8 cellular contexts compared by ENCODE assay signal in the genomic region with DNA sequence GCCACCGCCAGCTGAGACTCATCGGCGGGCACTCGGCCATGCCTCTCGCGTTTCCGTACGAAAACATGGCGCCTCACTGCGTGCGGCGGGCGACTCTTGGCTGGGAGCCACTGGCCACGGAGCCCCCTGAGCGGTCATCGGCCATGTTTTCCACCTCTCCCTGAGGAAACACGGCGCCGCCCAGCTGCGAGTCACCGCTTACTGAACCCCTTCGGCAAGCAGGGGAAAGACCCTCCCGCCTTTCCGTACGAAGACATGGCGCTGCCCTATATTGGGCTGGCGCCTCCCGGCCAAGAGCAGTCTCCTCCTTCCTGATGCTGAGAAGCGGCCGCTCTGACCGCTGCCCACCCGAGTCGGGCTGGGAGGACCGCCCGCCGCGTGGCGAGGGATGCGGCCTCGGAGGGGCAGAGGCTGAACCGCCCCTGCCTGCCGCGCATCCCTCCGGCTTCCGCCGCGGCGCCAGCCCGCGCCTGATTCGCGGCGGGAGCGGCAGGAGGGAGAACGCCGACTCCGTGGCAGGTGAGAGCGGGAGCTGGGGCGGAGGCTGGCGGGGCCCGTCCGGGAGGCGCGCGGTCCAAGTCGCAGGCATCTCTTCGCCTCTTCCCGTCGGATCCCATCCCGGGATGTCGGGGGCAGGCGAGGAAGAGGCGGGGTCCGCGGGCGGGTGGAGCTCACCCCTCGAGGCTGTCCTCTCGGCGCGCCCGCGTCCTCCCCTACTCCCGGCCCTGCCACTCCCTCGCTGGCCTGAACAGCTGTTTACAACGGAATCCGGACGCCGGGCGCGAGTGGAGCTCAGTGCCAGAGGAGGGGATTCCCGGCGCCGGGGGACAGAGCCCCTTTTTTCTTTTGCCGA.
DNase-seq lines count a peak whose midpoint lies in the region; ATAC-seq lines count a peak whose summit lies in the region.

A gene with protein sequence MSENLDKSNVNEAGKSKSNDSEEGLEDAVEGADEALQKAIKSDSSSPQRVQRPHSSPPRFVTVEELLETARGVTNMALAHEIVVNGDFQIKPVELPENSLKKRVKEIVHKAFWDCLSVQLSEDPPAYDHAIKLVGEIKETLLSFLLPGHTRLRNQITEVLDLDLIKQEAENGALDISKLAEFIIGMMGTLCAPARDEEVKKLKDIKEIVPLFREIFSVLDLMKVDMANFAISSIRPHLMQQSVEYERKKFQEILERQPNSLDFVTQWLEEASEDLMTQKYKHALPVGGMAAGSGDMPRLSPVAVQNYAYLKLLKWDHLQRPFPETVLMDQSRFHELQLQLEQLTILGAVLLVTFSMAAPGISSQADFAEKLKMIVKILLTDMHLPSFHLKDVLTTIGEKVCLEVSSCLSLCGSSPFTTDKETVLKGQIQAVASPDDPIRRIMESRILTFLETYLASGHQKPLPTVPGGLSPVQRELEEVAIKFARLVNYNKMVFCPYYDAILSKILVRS (plus strand): TSS at position 299 of the 853 bp plus-strand sequence. CDS start 4,202 bp downstream, outside the sequence.

- peak; percentile 70 for ATAC-seq in GM19043 (IDR thresholded peaks at IDR 0.05; ENCODE audit: low read depth, unreplicated experiment)
- peak; percentile 74 for ATAC-seq in HG03342 (IDR thresholded peaks at IDR 0.05; ENCODE audit: unreplicated experiment)

- DNase-seq in Ammon's horn (ENCODE audit: low spot score) (peak; percentile 96), NCI-H446 (lab: John Stamatoyannopoulos, UW) (peak; percentile 92 to 97), kidney glomerular epithelial cell (lab: John Stamatoyannopoulos, UW) (peak; percentile 86)
- DNase-seq in activated CD4-positive, alpha-beta T cell treated with anti-CD3 and anti-CD28 coated beads for 24 hours (ENCODE audit: low read depth in 2 of 2) = peak; percentile 64 to 67
- peak; percentile 68 to 73 for DNase-seq in stimulated activated CD4-positive, alpha-beta T cell treated with anti-CD3 and anti-CD28 coated beads, Interleukin-15, amount 100 ng/mL, for 48 hours (ENCODE audit: low read depth in 2 of 2)

- peak within 1 kb of the TSS; percentile 97 for H3K27ac ChIP-seq in cingulate gyrus (ENCODE audit: low read depth, low read length)

Comparison
In these comparisons a context has a peak if more than half of its experiments do, and no peak if none do; other contexts are left out.
1. Peak in every context shown above with its lines: DNase-seq, ATAC-seq and H3K27ac ChIP-seq.